In genomic region chr1:61076728-61077675, GRCh38 we compare ENCODE assay signal across 1 cellular context.
TF ChIP-seq lines count a peak whose summit lies in the region.

No MANE protein-coding gene starts in this region.

TF ChIP-seq in HepG2, 621 proteins besides CTCF, POLR2A, EP300 and RAD21 (continued from another document and continues in another):
- TF ChIP-seq SETDB1 (CRISPR knock-in tag; IDR thresholded peaks at IDR 0.05; ENCODE audit: borderline replicate concordance) (no peak), ZNF878 (CRISPR knock-in tag; IDR thresholded peaks at IDR 0.05) (0 out of 2 replicates have a peak, but pooled peaks have one; percentile 59), ZNF232 (CRISPR knock-in tag; IDR thresholded peaks at IDR 0.05; ENCODE audit: borderline replicate concordance) (0 out of 2 replicates have a peak, but pooled peaks have one; percentile 64), TAF15 (IDR thresholded peaks at IDR 0.05; ENCODE audit: low read depth, low read length, poor library complexity, severe bottlenecking) (no peak), NAIF1 (CRISPR knock-in tag; IDR thresholded peaks at IDR 0.05; ENCODE audit: borderline replicate concordance) (peak; percentile 87; the same call in 1 of the 2 replicates), KMT2B (CRISPR knock-in tag; IDR thresholded peaks at IDR 0.05) (peak; percentile 80), SMYD3 (CRISPR knock-in tag; IDR thresholded peaks at IDR 0.05) (peak; percentile 33; the same call in 1 of the 2 replicates), DMAP1 (CRISPR knock-in tag; IDR thresholded peaks at IDR 0.05) (peak; percentile 85), THRA (CRISPR knock-in tag; IDR thresholded peaks at IDR 0.05; ENCODE audit: borderline replicate concordance) (peak; percentile 64; the same call in 1 of the 2 replicates), ZNF709 (CRISPR knock-in tag; IDR thresholded peaks at IDR 0.05) (peak; percentile 29; the same call in 1 of the 2 replicates), ZNF570 (CRISPR knock-in tag; IDR thresholded peaks at IDR 0.05; ENCODE audit: borderline replicate concordance) (no peak), RNF2 (conservative IDR thresholded peaks at IDR 0.05; ENCODE audit: low read depth) (no peak), NRL (CRISPR knock-in tag; IDR thresholded peaks at IDR 0.05; ENCODE audit: borderline replicate concordance) (no peak), RFX5 (IDR thresholded peaks at IDR 0.05; ENCODE audit: low read depth, low read length) (peak; percentile 61), ZNF460 (CRISPR knock-in tag; IDR thresholded peaks at IDR 0.05; ENCODE audit: borderline replicate concordance) (no peak), FOXK1 (CRISPR knock-in tag; IDR thresholded peaks at IDR 0.05; ENCODE audit: borderline replicate concordance, low read depth) (peak; percentile 93), ZFP91 (CRISPR knock-in tag; IDR thresholded peaks at IDR 0.05; ENCODE audit: borderline replicate concordance) (peak; percentile 78), SNAPC2 (CRISPR knock-in tag; IDR thresholded peaks at IDR 0.05) (no peak), ZNF276 (CRISPR knock-in tag; IDR thresholded peaks at IDR 0.05; ENCODE audit: low read depth) (0 out of 2 replicates have a peak, but pooled peaks have one; percentile 64), GATAD1 (CRISPR knock-in tag; IDR thresholded peaks at IDR 0.05) (0 out of 2 replicates have a peak, but pooled peaks have one; percentile 49), ZSCAN29 (CRISPR knock-in tag; conservative IDR thresholded peaks at IDR 0.05) (peak; percentile 80; the same call in 1 of the 2 replicates), SOX5 (CRISPR knock-in tag; IDR thresholded peaks at IDR 0.05; ENCODE audit: borderline replicate concordance) (peak; percentile 70; the same call in 1 of the 2 replicates), FOXO1 (CRISPR knock-in tag; IDR thresholded peaks at IDR 0.05) (peak; percentile 75), ZNF124 (CRISPR knock-in tag; IDR thresholded peaks at IDR 0.05) (no peak; the same call in 1 of the 2 replicates), RFXANK (CRISPR knock-in tag; IDR thresholded peaks at IDR 0.05) (peak; percentile 81; the same call in 1 of the 2 replicates), ATAD3A (CRISPR knock-in tag; IDR thresholded peaks at IDR 0.05) (no peak), NFIB (CRISPR knock-in tag; IDR thresholded peaks at IDR 0.05; ENCODE audit: borderline replicate concordance) (no peak), ZNF251 (CRISPR knock-in tag; IDR thresholded peaks at IDR 0.05) (no peak), CEBPG (CRISPR knock-in tag; IDR thresholded peaks at IDR 0.05) (peak; percentile 67), HMG20B (CRISPR knock-in tag; conservative IDR thresholded peaks at IDR 0.05) (peak; percentile 27), ARNT2 (CRISPR knock-in tag; IDR thresholded peaks at IDR 0.05; ENCODE audit: low read depth) (0 out of 2 replicates have a peak, but pooled peaks have one; percentile 28), ZNF850 (CRISPR knock-in tag; conservative IDR thresholded peaks at IDR 0.05) (no peak), SNAPC4 (CRISPR knock-in tag; IDR thresholded peaks at IDR 0.05) (peak; percentile 96; the same call in 1 of the 2 replicates), TEAD3 (CRISPR knock-in tag; optimal IDR thresholded peaks at IDR 0.05; ENCODE audit: borderline replicate concordance) (peak; percentile 66), ZNF501 (CRISPR knock-in tag; IDR thresholded peaks at IDR 0.05) (peak; percentile 90), ZNF354B (CRISPR knock-in tag; IDR thresholded peaks at IDR 0.05) (no peak), ZNF441 (CRISPR knock-in tag; IDR thresholded peaks at IDR 0.05; ENCODE audit: borderline replicate concordance) (no peak)
- TF ChIP-seq, protein P1, sequence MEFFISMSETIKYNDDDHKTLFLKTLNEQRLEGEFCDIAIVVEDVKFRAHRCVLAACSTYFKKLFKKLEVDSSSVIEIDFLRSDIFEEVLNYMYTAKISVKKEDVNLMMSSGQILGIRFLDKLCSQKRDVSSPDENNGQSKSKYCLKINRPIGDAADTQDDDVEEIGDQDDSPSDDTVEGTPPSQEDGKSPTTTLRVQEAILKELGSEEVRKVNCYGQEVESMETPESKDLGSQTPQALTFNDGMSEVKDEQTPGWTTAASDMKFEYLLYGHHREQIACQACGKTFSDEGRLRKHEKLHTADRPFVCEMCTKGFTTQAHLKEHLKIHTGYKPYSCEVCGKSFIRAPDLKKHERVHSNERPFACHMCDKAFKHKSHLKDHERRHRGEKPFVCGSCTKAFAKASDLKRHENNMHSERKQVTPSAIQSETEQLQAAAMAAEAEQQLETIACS (CRISPR knock-in tag; IDR thresholded peaks at IDR 0.05) = no peak
- TF ChIP-seq, protein P2, sequence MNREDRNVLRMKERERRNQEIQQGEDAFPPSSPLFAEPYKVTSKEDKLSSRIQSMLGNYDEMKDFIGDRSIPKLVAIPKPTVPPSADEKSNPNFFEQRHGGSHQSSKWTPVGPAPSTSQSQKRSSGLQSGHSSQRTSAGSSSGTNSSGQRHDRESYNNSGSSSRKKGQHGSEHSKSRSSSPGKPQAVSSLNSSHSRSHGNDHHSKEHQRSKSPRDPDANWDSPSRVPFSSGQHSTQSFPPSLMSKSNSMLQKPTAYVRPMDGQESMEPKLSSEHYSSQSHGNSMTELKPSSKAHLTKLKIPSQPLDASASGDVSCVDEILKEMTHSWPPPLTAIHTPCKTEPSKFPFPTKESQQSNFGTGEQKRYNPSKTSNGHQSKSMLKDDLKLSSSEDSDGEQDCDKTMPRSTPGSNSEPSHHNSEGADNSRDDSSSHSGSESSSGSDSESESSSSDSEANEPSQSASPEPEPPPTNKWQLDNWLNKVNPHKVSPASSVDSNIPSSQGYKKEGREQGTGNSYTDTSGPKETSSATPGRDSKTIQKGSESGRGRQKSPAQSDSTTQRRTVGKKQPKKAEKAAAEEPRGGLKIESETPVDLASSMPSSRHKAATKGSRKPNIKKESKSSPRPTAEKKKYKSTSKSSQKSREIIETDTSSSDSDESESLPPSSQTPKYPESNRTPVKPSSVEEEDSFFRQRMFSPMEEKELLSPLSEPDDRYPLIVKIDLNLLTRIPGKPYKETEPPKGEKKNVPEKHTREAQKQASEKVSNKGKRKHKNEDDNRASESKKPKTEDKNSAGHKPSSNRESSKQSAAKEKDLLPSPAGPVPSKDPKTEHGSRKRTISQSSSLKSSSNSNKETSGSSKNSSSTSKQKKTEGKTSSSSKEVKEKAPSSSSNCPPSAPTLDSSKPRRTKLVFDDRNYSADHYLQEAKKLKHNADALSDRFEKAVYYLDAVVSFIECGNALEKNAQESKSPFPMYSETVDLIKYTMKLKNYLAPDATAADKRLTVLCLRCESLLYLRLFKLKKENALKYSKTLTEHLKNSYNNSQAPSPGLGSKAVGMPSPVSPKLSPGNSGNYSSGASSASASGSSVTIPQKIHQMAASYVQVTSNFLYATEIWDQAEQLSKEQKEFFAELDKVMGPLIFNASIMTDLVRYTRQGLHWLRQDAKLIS (CRISPR knock-in tag; IDR thresholded peaks at IDR 0.05) = 0 out of 2 replicates have a peak, but pooled peaks have one; percentile 15
- TF ChIP-seq, protein P3, sequence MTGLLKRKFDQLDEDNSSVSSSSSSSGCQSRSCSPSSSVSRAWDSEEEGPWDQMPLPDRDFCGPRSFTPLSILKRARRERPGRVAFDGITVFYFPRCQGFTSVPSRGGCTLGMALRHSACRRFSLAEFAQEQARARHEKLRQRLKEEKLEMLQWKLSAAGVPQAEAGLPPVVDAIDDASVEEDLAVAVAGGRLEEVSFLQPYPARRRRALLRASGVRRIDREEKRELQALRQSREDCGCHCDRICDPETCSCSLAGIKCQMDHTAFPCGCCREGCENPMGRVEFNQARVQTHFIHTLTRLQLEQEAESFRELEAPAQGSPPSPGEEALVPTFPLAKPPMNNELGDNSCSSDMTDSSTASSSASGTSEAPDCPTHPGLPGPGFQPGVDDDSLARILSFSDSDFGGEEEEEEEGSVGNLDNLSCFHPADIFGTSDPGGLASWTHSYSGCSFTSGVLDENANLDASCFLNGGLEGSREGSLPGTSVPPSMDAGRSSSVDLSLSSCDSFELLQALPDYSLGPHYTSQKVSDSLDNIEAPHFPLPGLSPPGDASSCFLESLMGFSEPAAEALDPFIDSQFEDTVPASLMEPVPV (CRISPR knock-in tag; IDR thresholded peaks at IDR 0.05) = peak; percentile 52; the same call in 1 of the 2 replicates
- TF ChIP-seq, protein P4, sequence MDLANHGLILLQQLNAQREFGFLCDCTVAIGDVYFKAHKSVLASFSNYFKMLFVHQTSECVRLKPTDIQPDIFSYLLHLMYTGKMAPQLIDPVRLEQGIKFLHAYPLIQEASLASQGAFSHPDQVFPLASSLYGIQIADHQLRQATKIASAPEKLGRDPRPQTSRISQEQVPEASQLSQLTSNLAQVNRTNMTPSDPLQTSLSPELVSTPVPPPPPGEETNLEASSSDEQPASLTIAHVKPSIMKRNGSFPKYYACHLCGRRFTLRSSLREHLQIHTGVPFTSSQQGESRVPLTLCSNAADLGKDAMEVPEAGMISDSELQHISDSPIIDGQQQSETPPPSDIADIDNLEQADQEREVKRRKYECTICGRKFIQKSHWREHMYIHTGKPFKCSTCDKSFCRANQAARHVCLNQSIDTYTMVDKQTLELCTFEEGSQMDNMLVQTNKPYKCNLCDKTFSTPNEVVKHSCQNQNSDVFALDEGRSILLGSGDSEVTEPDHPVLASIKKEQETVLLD (CRISPR knock-in tag; IDR thresholded peaks at IDR 0.05; ENCODE audit: low read depth) = peak; percentile 75
- TF ChIP-seq, protein P5, sequence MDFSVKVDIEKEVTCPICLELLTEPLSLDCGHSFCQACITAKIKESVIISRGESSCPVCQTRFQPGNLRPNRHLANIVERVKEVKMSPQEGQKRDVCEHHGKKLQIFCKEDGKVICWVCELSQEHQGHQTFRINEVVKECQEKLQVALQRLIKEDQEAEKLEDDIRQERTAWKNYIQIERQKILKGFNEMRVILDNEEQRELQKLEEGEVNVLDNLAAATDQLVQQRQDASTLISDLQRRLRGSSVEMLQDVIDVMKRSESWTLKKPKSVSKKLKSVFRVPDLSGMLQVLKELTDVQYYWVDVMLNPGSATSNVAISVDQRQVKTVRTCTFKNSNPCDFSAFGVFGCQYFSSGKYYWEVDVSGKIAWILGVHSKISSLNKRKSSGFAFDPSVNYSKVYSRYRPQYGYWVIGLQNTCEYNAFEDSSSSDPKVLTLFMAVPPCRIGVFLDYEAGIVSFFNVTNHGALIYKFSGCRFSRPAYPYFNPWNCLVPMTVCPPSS (IDR thresholded peaks at IDR 0.05) = no peak
